Comparison of ENCODE assay signal across 1 cellular context in genomic region chr11:86174101-86175046, GRCh38.
TF ChIP-seq lines count a peak whose summit lies in the region.

No MANE protein-coding gene starts in this region.

TF ChIP-seq in K562, 482 proteins besides CTCF, POLR2A, EP300 and RAD21 (continued from another document and continues in another):
- TF ChIP-seq NR0B1 (IDR thresholded peaks at IDR 0.05; ENCODE audit: partially characterized antibody) (no peak), IRF9 (tag; IDR thresholded peaks at IDR 0.05) (no peak), NR2F6 (CRISPR knock-in tag; IDR thresholded peaks at IDR 0.05) (no peak), ZBTB11 (CRISPR knock-in tag; IDR thresholded peaks at IDR 0.05) (no peak), RAD51 (IDR thresholded peaks at IDR 0.05; ENCODE audit: borderline replicate concordance, low read depth) (0 out of 2 replicates have a peak, but pooled peaks have one; percentile 9), RUNX1 (IDR thresholded peaks at IDR 0.05; ENCODE audit: low read depth) (peak; percentile 55; the same call in 1 of the 2 replicates), E2F8 (IDR thresholded peaks at IDR 0.05; ENCODE audit: low read depth, partially characterized antibody) (no peak), POLR2H (tag; IDR thresholded peaks at IDR 0.05; ENCODE audit: low read depth) (no peak), GTF3C2 (IDR thresholded peaks at IDR 0.05; ENCODE audit: borderline replicate concordance, extremely low read depth, insufficient read length) (no peak), SPI1 (IDR thresholded peaks at IDR 0.05; ENCODE audit: borderline replicate concordance, low read depth, low read length) (peak; percentile 60; the same call in 1 of the 2 replicates), ZNF395 (CRISPR knock-in tag; IDR thresholded peaks at IDR 0.05) (peak; percentile 84), NCOR1 (IDR thresholded peaks at IDR 0.05) (peak; percentile 77), SMC3 (conservative IDR thresholded peaks at IDR 0.05; ENCODE audit: insufficient read depth, low read depth, low read length) (no peak), CHD2 (IDR thresholded peaks at IDR 0.05; ENCODE audit: low read depth, low read length) (no peak), CREB3 (tag; conservative IDR thresholded peaks at IDR 0.05; ENCODE audit: low read depth) (peak; percentile 35; the same call in 1 of the 2 replicates), LCOR (CRISPR knock-in tag; IDR thresholded peaks at IDR 0.05) (no peak), RBFOX2 (IDR thresholded peaks at IDR 0.05; ENCODE audit: low read depth, low read length) (peak; percentile 33), NONO (IDR thresholded peaks at IDR 0.05; ENCODE audit: low read depth in 2 of 2, low read length in 1 of 2) (no peak), RB1 (IDR thresholded peaks at IDR 0.05; ENCODE audit: low read depth) (no peak), NCOA4 (IDR thresholded peaks at IDR 0.05; ENCODE audit: partially characterized antibody) (no peak), CREM (IDR thresholded peaks at IDR 0.05; ENCODE audit: low read depth) (peak; percentile 65), PRMT5 (CRISPR knock-in tag; IDR thresholded peaks at IDR 0.05) (no peak), FIP1L1 (IDR thresholded peaks at IDR 0.05; ENCODE audit: low read depth, low read length, poor library complexity, severe bottlenecking) (no peak), ERF (CRISPR knock-in tag; IDR thresholded peaks at IDR 0.05) (0 out of 2 replicates have a peak, but pooled peaks have one; percentile 46), ZNF239 (CRISPR knock-in tag; IDR thresholded peaks at IDR 0.05) (no peak), TEAD4 (IDR thresholded peaks at IDR 0.05; ENCODE audit: low read length) (peak; percentile 63), TEAD4 (CRISPR knock-in tag; IDR thresholded peaks at IDR 0.05; ENCODE audit: borderline replicate concordance) (no peak), MLX (CRISPR knock-in tag; conservative IDR thresholded peaks at IDR 0.05) (no peak), ZBTB34 (CRISPR knock-in tag; IDR thresholded peaks at IDR 0.05) (no peak), POLR2AphosphoS2 (IDR thresholded peaks at IDR 0.05; ENCODE audit: low read length) (no peak), KLF10 (CRISPR knock-in tag; IDR thresholded peaks at IDR 0.05) (no peak), ZNF282 (CRISPR knock-in tag; IDR thresholded peaks at IDR 0.05) (no peak), RBM15 (IDR thresholded peaks at IDR 0.05; ENCODE audit: insufficient read depth, low read length) (no peak), ZNF717 (CRISPR knock-in tag; IDR thresholded peaks at IDR 0.05) (no peak), TCF3 (CRISPR knock-in tag; IDR thresholded peaks at IDR 0.05) (peak; percentile 78), USF1 (CRISPR knock-in tag; IDR thresholded peaks at IDR 0.05) (no peak), PREB (CRISPR knock-in tag; IDR thresholded peaks at IDR 0.05) (no peak), FOXA1 (IDR thresholded peaks at IDR 0.05; ENCODE audit: borderline replicate concordance) (no peak), ELF2 (CRISPR knock-in tag; IDR thresholded peaks at IDR 0.05) (peak; percentile 56; the same call in 1 of the 2 replicates), FOS (IDR thresholded peaks at IDR 0.05; ENCODE audit: extremely low read depth, insufficient read length) (no peak), E2F1 (CRISPR knock-in tag; IDR thresholded peaks at IDR 0.05) (no peak), HDAC2 (IDR thresholded peaks at IDR 0.05) (0 out of 2 replicates have a peak, but pooled peaks have one; percentile 38), NR2C1 (IDR thresholded peaks at IDR 0.05) (no peak; the same call in 1 of the 2 replicates), NR2C1 (tag; IDR thresholded peaks at IDR 0.05) (peak; percentile 48; the same call in 1 of the 2 replicates), HNRNPH1 (optimal IDR thresholded peaks at IDR 0.05; ENCODE audit: low read depth, low read length) (no peak), CBFB (CRISPR knock-in tag; IDR thresholded peaks at IDR 0.05) (no peak), SMARCA4 (IDR thresholded peaks at IDR 0.05) (peak; percentile 80)
